In genomic region chr2:83191316-83191715, GRCh38 we compare ENCODE assay signal across 19 cellular contexts.
"Had no signal": no experiment of that assay in that cellular context is flagged by ENCODE, and none has a peak within 500 bp of the region (broad histone marks: within the 10 kb centered on the region; RNA-seq: fewer than 3 reads in every experiment).

No MANE protein-coding gene starts in this region.

- DNase-seq: dermis blood vessel endothelial cell; esophagus squamous epithelium; foreskin keratinocyte; left colon; left ventricle myocardium superior; mesenchymal stem cell; naive thymus-derived CD8-positive, alpha-beta T cell; psoas muscle; retina; right lobe of liver; spleen; stimulated activated CD4-positive, alpha-beta T cell treated with anti-CD3 and anti-CD28 coated beads, Interleukin-15, amount 100 ng/mL, for 24 hours; stimulated activated CD4-positive, alpha-beta T cell treated with anti-CD3 and anti-CD28 coated beads, Interleukin-1b, Interleukin-23, amount 100 ng/mL, for 48 hours; stimulated activated CD4-positive, alpha-beta T cell treated with anti-CD3 and anti-CD28 coated beads, Interleukin-4, amount 100 ng/mL, for 24 hours; tibial artery; upper lobe of left lung; uterus had no signal

- H3K4me3 ChIP-seq: esophagus squamous epithelium, lung, psoas muscle, right lobe of liver, spleen, tibial artery, upper lobe of left lung, uterus had no signal

- ATAC-seq: foreskin keratinocyte; left colon; left ventricle myocardium superior; naive thymus-derived CD8-positive, alpha-beta T cell; psoas muscle; right lobe of liver had no signal

- H3K36me3 ChIP-seq: esophagus squamous epithelium, neutrophil, right lobe of liver, spleen, tibial artery, upper lobe of left lung, uterus had no signal

- H3K9me3 ChIP-seq: esophagus squamous epithelium, neutrophil, psoas muscle, right lobe of liver, tibial artery, upper lobe of left lung, uterus had no signal

- H3K27me3 ChIP-seq: esophagus squamous epithelium, foreskin keratinocyte, neutrophil, right lobe of liver, spleen, tibial artery, upper lobe of left lung, uterus had no signal

- H3K27ac ChIP-seq: esophagus squamous epithelium, foreskin keratinocyte, neutrophil, psoas muscle, right lobe of liver, spleen, tibial artery, upper lobe of left lung, uterus had no signal

- H3K4me1 ChIP-seq: esophagus squamous epithelium, foreskin keratinocyte, psoas muscle, right lobe of liver, spleen, tibial artery, upper lobe of left lung, uterus had no signal
